Comparison of ENCODE assay signal across 7 cellular contexts in genomic region chr6:93416575-93417420, GRCh38. TPM values are rescaled to one million over a fixed set of nuclear protein-coding genes. Genes with fewer than 3 reads are reported as not detected.
DNase-seq lines count a peak whose midpoint lies in the region; ATAC-seq and TF ChIP-seq lines count a peak whose summit lies in the region.

No MANE protein-coding gene starts in this region.

- peaks cover 0 to 9% of the 10 kb centered on the region in 2 donors for H3K9me3 ChIP-seq in lung (ENCODE audit: control insufficient read depth in 2 of 2, insufficient read depth in 1 of 2, low read length in 1 of 2)
- H3K9me3 ChIP-seq in tibial artery, result no peaks in the 10 kb centered on the region

- H3K4me1 ChIP-seq in lung (ENCODE audit: control insufficient read depth in 2 of 2, insufficient read depth in 2 of 2, low read length in 2 of 2) (peaks cover 4 to 16% of the 10 kb centered on the region in 2 donors), tibial artery (peaks cover 0 to 40% (median 31%) of the 10 kb centered on the region in 4 donors)

- ATAC-seq in lung (ENCODE audit: insufficient read depth, low FRiP score) (no peak), HG02642 (IDR thresholded peaks at IDR 0.05; ENCODE audit: poor library complexity, unreplicated experiment) (no peak), GM21390 (IDR thresholded peaks at IDR 0.05; ENCODE audit: unreplicated experiment) (no peak)

- DNase-seq in H7, result peak; percentile 76
- DNase-seq in NCI-H2227 treated with DMSO at 0.1 percent for 48 hours (lab: John Stamatoyannopoulos, UW), result peak; percentile 49
- peak; percentile 55 for DNase-seq in cerebellum (ENCODE audit: low spot score)
- DNase-seq in lung (ENCODE audit: low spot score), result no peak
- DNase-seq in tibial artery, result peak in 1 of 2 donors; percentile 63

- H3K36me3 ChIP-seq in H7 (replicated peaks; ENCODE audit: control insufficient read depth, insufficient read depth, low read length) (no peaks in the 10 kb centered on the region), lung (ENCODE audit: control insufficient read depth in 2 of 2, insufficient read depth in 2 of 2, low read length in 2 of 2) (no peaks in the 10 kb centered on the region), tibial artery (no peaks in the 10 kb centered on the region)

- 1 to 2% methylated on average over 75 to 76 of the region's 76 CpGs for WGBS in lung, 2 donors

- H3K27ac ChIP-seq in lung (ENCODE audit: low read depth in 1 of 2, low read length in 1 of 2) (peak overlapping the region in 1 of 2 donors; percentile 80), tibial artery (no peak overlapping the region)

- H3K27me3 ChIP-seq in H7 (ENCODE audit: control insufficient read depth, insufficient read depth, low read length) (peaks cover 24% of the 10 kb centered on the region), lung (ENCODE audit: control insufficient read depth, insufficient read depth) (peaks cover 5% of the 10 kb centered on the region), tibial artery (peaks cover 0 to 55% of the 10 kb centered on the region in 2 donors)

- intact Hi-C loops in tibial artery (cut with DNase I; ENCODE audit: low total_unique reads), result no loop called here

- no peak for TF ChIP-seq CTCF in lung (IDR thresholded peaks at IDR 0.05; ENCODE audit: control extremely low read depth, extremely low read depth)
- no peak for TF ChIP-seq CTCF in tibial artery (IDR thresholded peaks at IDR 0.05)

- H3K4me3 ChIP-seq in H7 (ENCODE audit: insufficient read depth, low read depth, low read length), result peak overlapping the region; percentile 91
- H3K4me3 ChIP-seq in lung, result peak overlapping the region; percentile 3
- peak overlapping the region; percentile 49 to 59 for H3K4me3 ChIP-seq in tibial artery

RNA-seq across cellular contexts. Expression of gene EPHA7, which starts 2.6 kb away (rescaled TPM):
- total RNA-seq in H7 (2014; rRNA removed; shearing (Covaris generic)), result 6.6 and 10.2 TPM in 2 replicates
- total RNA-seq in cerebellum (167 TPM), lung (1 to 10 TPM; 1.2 to 6.3 TPM)
- polyA plus RNA-seq in lung, result under 1 TPM; 0.06 to 0.08 TPM

Comparison
In these comparisons a context has a peak if more than half of its experiments do, and no peak if none do; other contexts are left out.
1. H3K4me3 ChIP-seq: peak in every context shown above with its lines; median percentile 91 in H7; 54 in tibial artery; 3 in lung.
2. RNA of gene EPHA7, which starts 2.6 kb away (total RNA-seq): 167 TPM in cerebellum (single experiment); 6.6 to 10.2 TPM in H7 and 1.2 to 6.3 TPM in lung; every median in the first group is over 10 times any median in the second.